Comparison of ENCODE assay signal across 20 cellular contexts in genomic region chr18:75003089-75003488, GRCh38.
DNase-seq lines count a peak whose midpoint lies in the region; ATAC-seq and TF ChIP-seq lines count a peak whose summit lies in the region.
"Had no signal": no experiment of that assay in that cellular context is flagged by ENCODE, and none has a peak within 500 bp of the region (broad histone marks: within the 10 kb centered on the region; RNA-seq: fewer than 3 reads in every experiment).

No MANE protein-coding gene starts in this region.

- intact Hi-C loops in heart right ventricle (cut with DNase I): no loop called here

- peak; percentile 50 to 76 for DNase-seq in cardiac fibroblast (ENCODE audit: low read depth in 2 of 2)
- DNase-seq in heart right ventricle: no peak
- peak; percentile 25 for DNase-seq in stromal cell of bone marrow (ENCODE audit: low read depth)
- DNase-seq in HuH-7 (ENCODE audit: low spot score): no peak
- no peak for DNase-seq in SIG-M5 treated with dmso at 0.1 percent for 504 hours (lab: John Stamatoyannopoulos, UW; ENCODE audit: unreplicated experiment)
- DNase-seq: activated CD8-positive, alpha-beta T cell treated with anti-CD3 and anti-CD28 coated beads, Interleukin-2, amount 10 ng/mL, durations not matched to agents 7 days and 5 days; activated naive CD4-positive, alpha-beta T cell treated with Interleukin-2 at 50 U/mL for 16 hours; activated T-cell treated with anti-CD3 and anti-CD28 coated beads, Interleukin-2, amount 50 U/mL, for 1 hour; CD4-positive, CD25-positive, alpha-beta regulatory T cell; cerebellar nuclear complex; effector CD4-positive, alpha-beta T cell; MG63; midbrain; NCI-H146; nephron progenitor cell; posterior cingulate gyrus; substantia nigra; uterus had no signal

- H3K9me3 ChIP-seq in HUES6 (ENCODE audit: control insufficient read depth, insufficient read depth, low read depth, low read length): no peaks in the 10 kb centered on the region
- H3K9me3 ChIP-seq in heart right ventricle: no peaks in the 10 kb centered on the region
- H3K9me3 ChIP-seq: MG63, uterus had no signal

- H3K27me3 ChIP-seq in HUES6 (ENCODE audit: control insufficient read depth, insufficient read depth, low read length): no peaks in the 10 kb centered on the region
- no peaks in the 10 kb centered on the region for H3K27me3 ChIP-seq in heart right ventricle
- H3K27me3 ChIP-seq: MG63, uterus had no signal

- H3K9ac ChIP-seq in HUES6 (ENCODE audit: low read length): no peak overlapping the region

- no peak for TF ChIP-seq CTCF in cardiac fibroblast (IDR thresholded peaks at IDR 0.05; ENCODE audit: low read depth, low read length)
- no peak for TF ChIP-seq CTCF in heart right ventricle (IDR thresholded peaks at IDR 0.05)

- no peak overlapping the region for H3K4me3 ChIP-seq in HUES6 (ENCODE audit: low read depth, low read length)
- no peak overlapping the region for H3K4me3 ChIP-seq in cardiac fibroblast (replicated peaks in 1 of 2; ENCODE audit: low read depth in 2 of 2, low read length in 2 of 2)
- H3K4me3 ChIP-seq in heart right ventricle: no peak overlapping the region
- H3K4me3 ChIP-seq: MG63, uterus had no signal

- H3K4me1 ChIP-seq in HUES6 (ENCODE audit: control insufficient read depth, insufficient read depth, low read length): peaks cover 12% of the 10 kb centered on the region
- H3K4me1 ChIP-seq in heart right ventricle: peaks cover 0 to 24% (median 5%) of the 10 kb centered on the region in 9 donors
- H3K4me1 ChIP-seq: uterus had no signal

- H3K27ac ChIP-seq in HUES6 (ENCODE audit: low read depth, low read length) (0 out of 2 replicates have a peak overlapping the region, but pooled peaks have one; percentile 39), heart right ventricle (peak overlapping the region in 1 of 10 donors; percentile 48)
- H3K27ac ChIP-seq: uterus had no signal

- 49 to 60% methylated on average over 2 of the region's 2 CpGs for WGBS in heart right ventricle, 2 donors

- no peaks in the 10 kb centered on the region for H3K36me3 ChIP-seq in HUES6 (ENCODE audit: control insufficient read depth, insufficient read depth, low read length)
- H3K36me3 ChIP-seq in heart right ventricle: no peaks in the 10 kb centered on the region
- H3K36me3 ChIP-seq: MG63, uterus had no signal

- peak in 7 of 8 donors; percentile 38 to 81 (median 61) for ATAC-seq in heart right ventricle
- ATAC-seq in GM21717 (IDR thresholded peaks at IDR 0.05; ENCODE audit: unreplicated experiment): no peak
- ATAC-seq: activated CD8-positive, alpha-beta T cell treated with anti-CD3 and anti-CD28 coated beads, Interleukin-2, amount 10 ng/mL, durations not matched to agents 7 days and 5 days had no signal

Comparison
In these comparisons a context has a peak if more than half of its experiments do, and no peak if none do; other contexts are left out.
1. DNase-seq: peak in cardiac fibroblast (2 of 2) and stromal cell of bone marrow (single experiment); none in heart right ventricle (0 of 2), HuH-7 (single experiment) and SIG-M5 treated with dmso at 0.1 percent for 504 hours (single experiment).